38 cellular contexts compared by ENCODE assay signal in genomic region chr7:84970683-84971082, GRCh38.
"Had no signal": no experiment of that assay in that cellular context is flagged by ENCODE, and none has a peak within 500 bp of the region (broad histone marks: within the 10 kb centered on the region; RNA-seq: fewer than 3 reads in every experiment).

No MANE protein-coding gene starts in this region.

- ATAC-seq: activated T-cell treated with anti-CD3 and anti-CD28 coated beads, Interleukin-2, amount 50 U/mL, for 4 hours; PC-3 had no signal

- H3K4me1 ChIP-seq: breast epithelium, Peyer's patch, SJSA1 had no signal

- H3K4me3 ChIP-seq: body of pancreas, breast epithelium, MG63, Peyer's patch, SJSA1 had no signal

- H3K9me3 Mint-ChIP-seq: activated B cell treated with CpG ODN at 0.5 μM for 24 hours; activated CD4-positive, alpha-beta memory T cell treated with anti-CD3 and anti-CD28 coated beads for 36 hours; activated naive CD8-positive, alpha-beta T cell treated with anti-CD3 and anti-CD28 coated beads for 36 hours; activated T-helper 1 cell treated with anti-CD3 and anti-CD28 coated beads, Interleukin-12 subunit alpha, Interleukin-12 subunit beta, Interleukin-2, Interleukin-4 antibody, amounts not matched to agents 30 ng/mL and 10 ng/mL and 1 ng/mL, durations not matched to agents 14 hours and 24 hours and 36 hours had no signal

- H3K27ac Mint-ChIP-seq: activated B cell treated with CpG ODN at 0.5 μM for 24 hours; activated CD4-positive, alpha-beta memory T cell treated with anti-CD3 and anti-CD28 coated beads for 36 hours; activated naive CD8-positive, alpha-beta T cell treated with anti-CD3 and anti-CD28 coated beads for 36 hours; activated T-helper 1 cell treated with anti-CD3 and anti-CD28 coated beads, Interleukin-12 subunit alpha, Interleukin-12 subunit beta, Interleukin-2, Interleukin-4 antibody, amounts not matched to agents 30 ng/mL and 10 ng/mL and 1 ng/mL, durations not matched to agents 14 hours and 24 hours and 36 hours had no signal

- DNase-seq: activated B cell treated with CpG ODN at 0.5 μM for 24 hours; activated CD4-positive, alpha-beta memory T cell treated with anti-CD3 and anti-CD28 coated beads for 36 hours; activated CD4-positive, alpha-beta T cell treated with anti-CD3 and anti-CD28 coated beads for 4 hours; activated CD4-positive, alpha-beta T cell treated with anti-CD3 and anti-CD28 coated beads, Interleukin-2, amount 50 U/mL, for 1 hour; activated CD4-positive, CD25-positive, alpha-beta regulatory T cell treated with anti-CD3 and anti-CD28 coated beads, Interleukin-2, amount 50 U/mL, for 72 hours; activated CD8-positive, alpha-beta memory T cell treated with anti-CD3 and anti-CD28 coated beads, Interleukin-2, amount 50 U/mL, for 4 hours; activated gamma-delta T cell treated with Interleukin-2 at 50 U/mL for 16 hours; activated naive CD4-positive, alpha-beta T cell treated with anti-CD3 and anti-CD28 coated beads, Interleukin-2, amount 50 U/mL, for 16 hours; activated naive CD8-positive, alpha-beta T cell treated with anti-CD3 and anti-CD28 coated beads for 36 hours; activated T-cell treated with anti-CD3 and anti-CD28 coated beads for 4 hours; activated T-cell treated with anti-CD3 and anti-CD28 coated beads, Interleukin-2, amount 50 U/mL, for 4 hours; amniotic stem cell; aorta; body of pancreas; Kasumi-1; KG1; MG63; NCI-H1048; NCI-H1105 treated with DMSO at 0.1 percent for 48 hours; NCI-H1436; NCI-H1694; NCI-H1930; NCI-H2081 treated with DMSO at 0.1 percent for 48 hours; NCI-H345; NCI-H748 treated with DMSO at 0.1 percent for 48 hours; NK-92 treated with Interleukin-12 subunit alpha and Interleukin-12 subunit beta, amount 100 ng/mL, for 24 hours; PC-3; Peyer's patch; RPMI8226; SHP77 treated with DMSO at 0.1 percent for 48 hours; SW 1271; T-helper 1 cell; T-helper 2 cell; T-helper 9 cell had no signal

- H3K27ac ChIP-seq: body of pancreas, breast epithelium, Peyer's patch, SJSA1, VCaP had no signal

- H3K4me1 Mint-ChIP-seq: activated B cell treated with CpG ODN at 0.5 μM for 24 hours; activated naive CD8-positive, alpha-beta T cell treated with anti-CD3 and anti-CD28 coated beads for 36 hours had no signal

- H3K36me3 Mint-ChIP-seq: activated CD4-positive, alpha-beta memory T cell treated with anti-CD3 and anti-CD28 coated beads for 36 hours; activated naive CD8-positive, alpha-beta T cell treated with anti-CD3 and anti-CD28 coated beads for 36 hours had no signal

- H3K27me3 Mint-ChIP-seq: activated B cell treated with CpG ODN at 0.5 μM for 24 hours; activated CD4-positive, alpha-beta memory T cell treated with anti-CD3 and anti-CD28 coated beads for 36 hours had no signal

- H3K4me3 Mint-ChIP-seq: activated B cell treated with CpG ODN at 0.5 μM for 24 hours; activated CD4-positive, alpha-beta memory T cell treated with anti-CD3 and anti-CD28 coated beads for 36 hours; activated naive CD8-positive, alpha-beta T cell treated with anti-CD3 and anti-CD28 coated beads for 36 hours; activated T-cell treated with anti-CD3 and anti-CD28 coated beads, Interleukin-2, amount 50 U/mL, for 4 hours; activated T-helper 1 cell treated with anti-CD3 and anti-CD28 coated beads, Interleukin-12 subunit alpha, Interleukin-12 subunit beta, Interleukin-2, Interleukin-4 antibody, amounts not matched to agents 30 ng/mL and 10 ng/mL and 1 ng/mL, durations not matched to agents 14 hours and 24 hours and 36 hours had no signal

- H3K9me3 ChIP-seq: body of pancreas, breast epithelium, MG63, Peyer's patch, SJSA1 had no signal

- H3K36me3 ChIP-seq: breast epithelium, MG63, Peyer's patch, SJSA1 had no signal

- H3K27me3 ChIP-seq: body of pancreas, breast epithelium, MG63, Peyer's patch, SJSA1 had no signal
